ENCODE assay signal across 16 cellular contexts in genomic region chr5:161230222-161230621, GRCh38.
DNase-seq lines count a peak whose midpoint lies in the region; ATAC-seq and TF ChIP-seq lines count a peak whose summit lies in the region.
"Had no signal": no experiment of that assay in that cellular context is flagged by ENCODE, and none has a peak within 500 bp of the region (broad histone marks: within the 10 kb centered on the region; RNA-seq: fewer than 3 reads in every experiment).

No MANE protein-coding gene starts in this region.

- no peaks in the 10 kb centered on the region; the same call in 1 of the 2 replicates for H3K36me3 Mint-ChIP-seq in WTC11
- no peaks in the 10 kb centered on the region for H3K36me3 Mint-ChIP-seq in CD8-positive, alpha-beta memory T cell

- no peak overlapping the region for H3K27ac ChIP-seq in CD8-positive, alpha-beta memory T cell (ENCODE audit: low read depth, low read length)
- H3K27ac ChIP-seq: PC-9, right atrium auricular region had no signal

- H3K4me1 ChIP-seq in CD8-positive, alpha-beta memory T cell (ENCODE audit: insufficient read depth, low read length): no peaks in the 10 kb centered on the region
- H3K4me1 ChIP-seq: right atrium auricular region had no signal

- H3K4me3 Mint-ChIP-seq in WTC11: no peak overlapping the region
- H3K4me3 Mint-ChIP-seq in CD8-positive, alpha-beta memory T cell: no peak overlapping the region
- H3K4me3 Mint-ChIP-seq: activated CD4-positive, alpha-beta T cell treated with anti-CD3 and anti-CD28 coated beads, Interleukin-2, amount 10 ng/mL, durations not matched to agents 24 days and 14 days had no signal

- no peak overlapping the region for H3K4me3 ChIP-seq in CD8-positive, alpha-beta memory T cell (ENCODE audit: low read length)
- H3K4me3 ChIP-seq: PC-9, right atrium auricular region had no signal

- no peaks in the 10 kb centered on the region for H3K36me3 ChIP-seq in CD8-positive, alpha-beta memory T cell (ENCODE audit: insufficient read depth, low read length)
- H3K36me3 ChIP-seq: right atrium auricular region had no signal

- no peaks in the 10 kb centered on the region for H3K9me3 ChIP-seq in CD8-positive, alpha-beta memory T cell (ENCODE audit: low read length)
- H3K9me3 ChIP-seq: right atrium auricular region had no signal

- no peak for TF ChIP-seq CTCF in WTC11 (IDR thresholded peaks at IDR 0.05)

- DNase-seq in NCI-H2029 (lab: John Stamatoyannopoulos, UW) (peak; percentile 70), WTC11 (ENCODE audit: low spot score) (peak; percentile 11), mucosa of gallbladder (ENCODE audit: low spot score) (peak; percentile 22), RPMI8226 (no peak)
- no peak for DNase-seq in stimulated activated CD4-positive, alpha-beta T cell treated with anti-CD3 and anti-CD28 coated beads, Interleukin-2, amount 100 ng/mL, for 24 hours
- no peak for DNase-seq in CD8-positive, alpha-beta memory T cell
- DNase-seq: activated CD4-positive, alpha-beta T cell treated with anti-CD3 and anti-CD28 coated beads, Interleukin-2, amount 10 ng/mL, durations not matched to agents 24 days and 14 days; AML-193; NCI-H146; PC-9; stimulated activated CD4-positive, alpha-beta T cell treated with anti-CD3 and anti-CD28 coated beads, Interleukin-4, amount 100 ng/mL, for 4 hours; stimulated activated naive CD4-positive, alpha-beta T cell treated with Interleukin-2 at 50 U/mL for 16 hours; T-helper 2 cell had no signal

- CTCF ChIA-PET in WTC11 (lab: Charles Lee): no interaction called here
- CTCF ChIA-PET in CD8-positive, alpha-beta memory T cell (lab: Charles Lee): no interaction called here

- H3K27me3 Mint-ChIP-seq in WTC11 (ENCODE audit: low read depth): no peaks in the 10 kb centered on the region
- no peaks in the 10 kb centered on the region for H3K27me3 Mint-ChIP-seq in CD8-positive, alpha-beta memory T cell
- H3K27me3 Mint-ChIP-seq: activated CD4-positive, alpha-beta T cell treated with anti-CD3 and anti-CD28 coated beads, Interleukin-2, amount 10 ng/mL, durations not matched to agents 24 days and 14 days had no signal

- H3K9me3 Mint-ChIP-seq in WTC11: peaks cover 14% of the 10 kb centered on the region
- H3K9me3 Mint-ChIP-seq in CD8-positive, alpha-beta memory T cell: peaks cover 0 to 2% (median 0%) of the 10 kb centered on the region in 5 donors
- H3K9me3 Mint-ChIP-seq: activated CD4-positive, alpha-beta T cell treated with anti-CD3 and anti-CD28 coated beads, Interleukin-2, amount 10 ng/mL, durations not matched to agents 24 days and 14 days had no signal

- H3K4me1 Mint-ChIP-seq in WTC11: peaks cover 36% of the 10 kb centered on the region
- no peaks in the 10 kb centered on the region for H3K4me1 Mint-ChIP-seq in CD8-positive, alpha-beta memory T cell
- H3K4me1 Mint-ChIP-seq: activated CD4-positive, alpha-beta T cell treated with anti-CD3 and anti-CD28 coated beads, Interleukin-2, amount 10 ng/mL, durations not matched to agents 24 days and 14 days had no signal

- ATAC-seq in GM18868 (IDR thresholded peaks at IDR 0.05; ENCODE audit: unreplicated experiment): peak; percentile 49
- ATAC-seq in WTC11: peak; percentile 65; the same call in 1 of the 2 replicates
- ATAC-seq in HG02759 (IDR thresholded peaks at IDR 0.05; ENCODE audit: unreplicated experiment): no peak

- H3K27me3 ChIP-seq in CD8-positive, alpha-beta memory T cell (ENCODE audit: insufficient read depth, low read length, poor library complexity, severe bottlenecking): no peaks in the 10 kb centered on the region
- H3K27me3 ChIP-seq: right atrium auricular region had no signal

- POLR2A ChIA-PET in WTC11 (lab: Charles Lee): interaction anchor here (1.2 kb wide), 1 partner anchor 307 kb away, joined by 3 read pairs; no protein-coding TSS in a partner anchor
- POLR2A ChIA-PET in CD8-positive, alpha-beta memory T cell (lab: Charles Lee): no interaction called here

- H3K27ac Mint-ChIP-seq in WTC11: no peak overlapping the region
- H3K27ac Mint-ChIP-seq in CD8-positive, alpha-beta memory T cell: no peak overlapping the region
- H3K27ac Mint-ChIP-seq: activated CD4-positive, alpha-beta T cell treated with anti-CD3 and anti-CD28 coated beads, Interleukin-2, amount 10 ng/mL, durations not matched to agents 24 days and 14 days had no signal

TF ChIP-seq in WTC11, 78 proteins besides CTCF, POLR2A, EP300 and RAD21:
- peak; percentile 44; the same call in 1 of the 2 replicates for TF ChIP-seq USF1 (CRISPR knock-in tag; IDR thresholded peaks at IDR 0.05)
- TF ChIP-seq ZNF425 (CRISPR knock-in tag; conservative IDR thresholded peaks at IDR 0.05): no peak
- peak; percentile 56 for TF ChIP-seq USF2 (CRISPR knock-in tag; IDR thresholded peaks at IDR 0.05)

Comparison
In these comparisons a context has a peak if more than half of its experiments do, and no peak if none do; other contexts are left out.
1. DNase-seq: peak in NCI-H2029 (single experiment), WTC11 (single experiment) and mucosa of gallbladder (single experiment); none in RPMI8226 (single experiment), stimulated activated CD4-positive, alpha-beta T cell treated with anti-CD3 and anti-CD28 coated beads, Interleukin-2, amount 100 ng/mL, for 24 hours (0 of 2) and CD8-positive, alpha-beta memory T cell (0 of 5).